ENCODE assay signal across 1 cellular context in genomic region chr6:125363010-125363359, GRCh38.
TF ChIP-seq lines count a peak whose summit lies in the region.

No MANE protein-coding gene starts in this region.

TF ChIP-seq in liver, 16 proteins besides CTCF, POLR2A, EP300 and RAD21 (continued from another document):
- TF ChIP-seq ATF3 (IDR thresholded peaks at IDR 0.05) (no peak), NR2F2 (IDR thresholded peaks at IDR 0.05) (no peak), FOXA2 (IDR thresholded peaks at IDR 0.05) (no peak), EGR1 (IDR thresholded peaks at IDR 0.05; ENCODE audit: low read depth in 2 of 2) (no peak), TAF1 (conservative IDR thresholded peaks at IDR 0.05) (no peak), JUND (IDR thresholded peaks at IDR 0.05) (no peak), GABPA (IDR thresholded peaks at IDR 0.05 in 1 of 2, conservative IDR thresholded peaks at IDR 0.05 in 1 of 2) (no peak), YY1 (IDR thresholded peaks at IDR 0.05) (no peak), HNF4G (IDR thresholded peaks at IDR 0.05) (no peak)
- TF ChIP-seq, protein P1, sequence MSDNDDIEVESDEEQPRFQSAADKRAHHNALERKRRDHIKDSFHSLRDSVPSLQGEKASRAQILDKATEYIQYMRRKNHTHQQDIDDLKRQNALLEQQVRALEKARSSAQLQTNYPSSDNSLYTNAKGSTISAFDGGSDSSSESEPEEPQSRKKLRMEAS (IDR thresholded peaks at IDR 0.05) = no peak
